ENCODE assay signal across 23 cellular contexts in genomic region chr3:126959144-126959920, GRCh38. TPM values are rescaled to one million over a fixed set of nuclear protein-coding genes. Genes with fewer than 3 reads are reported as not detected.
A peak's percentile ranks its signal among the peaks of the same experiment; 100 is the strongest.
DNase-seq lines count a peak whose midpoint lies in the region; ATAC-seq and TF ChIP-seq lines count a peak whose summit lies in the region.
"Had no signal": no experiment of that assay in that cellular context is flagged by ENCODE, and none has a peak within 500 bp of the region (broad histone marks: within the 10 kb centered on the region; RNA-seq: fewer than 3 reads in every experiment).

No MANE protein-coding gene starts in this region.

- peak overlapping the region; percentile 26 for H3K27ac Mint-ChIP-seq in T-helper 1 cell treated with Interleukin-12 subunit alpha and Interleukin-12 subunit beta and Interleukin-4 antibody, amounts not matched to agents 30 μg/mL and 1 μg/mL, for 36 hours
- no peak overlapping the region for H3K27ac Mint-ChIP-seq in endothelial cell (ENCODE audit: unreplicated experiment)
- no peak overlapping the region for H3K27ac Mint-ChIP-seq in CD8-positive, alpha-beta T cell
- H3K27ac Mint-ChIP-seq: T-cell had no signal

- H3K36me3 ChIP-seq in CD8-positive, alpha-beta T cell (ENCODE audit: insufficient read depth, low read length): no peaks in the 10 kb centered on the region
- H3K36me3 ChIP-seq: neutrophil had no signal

- no peaks in the 10 kb centered on the region for H3K4me1 ChIP-seq in CD8-positive, alpha-beta T cell (ENCODE audit: insufficient read depth, low read length)

- H3K4me1 Mint-ChIP-seq in T-helper 1 cell treated with Interleukin-12 subunit alpha and Interleukin-12 subunit beta and Interleukin-4 antibody, amounts not matched to agents 30 μg/mL and 1 μg/mL, for 36 hours (ENCODE audit: low read depth): peaks cover 2% of the 10 kb centered on the region
- H3K4me1 Mint-ChIP-seq in endothelial cell (ENCODE audit: unreplicated experiment): peaks cover 6% of the 10 kb centered on the region
- no peaks in the 10 kb centered on the region for H3K4me1 Mint-ChIP-seq in CD8-positive, alpha-beta T cell (ENCODE audit: low read depth)
- H3K4me1 Mint-ChIP-seq: T-cell had no signal

- no peaks in the 10 kb centered on the region for H3K36me3 Mint-ChIP-seq in T-helper 1 cell treated with Interleukin-12 subunit alpha and Interleukin-12 subunit beta and Interleukin-4 antibody, amounts not matched to agents 30 μg/mL and 1 μg/mL, for 36 hours (ENCODE audit: low read depth)
- peaks cover 4% of the 10 kb centered on the region for H3K36me3 Mint-ChIP-seq in endothelial cell (ENCODE audit: low read depth, unreplicated experiment)
- peaks cover 18% of the 10 kb centered on the region for H3K36me3 Mint-ChIP-seq in CD8-positive, alpha-beta T cell

- peak overlapping the region in 14 of 21 experiments; percentile 11 to 84 (median 70) for H3K27ac ChIP-seq in skin epidermis
- H3K27ac ChIP-seq in CD8-positive, alpha-beta T cell (ENCODE audit: low read depth, low read length): no peak overlapping the region
- H3K27ac ChIP-seq: neutrophil had no signal

- CTCF ChIA-PET in CD8-positive, alpha-beta T cell (lab: Charles Lee): no interaction called here

- no peaks in the 10 kb centered on the region for H3K27me3 ChIP-seq in CD8-positive, alpha-beta T cell (ENCODE audit: insufficient read depth, low read length)
- H3K27me3 ChIP-seq: dorsolateral prefrontal cortex, gastroesophageal sphincter, MG63, neutrophil had no signal

- POLR2A ChIA-PET in CD8-positive, alpha-beta T cell (lab: Charles Lee): no interaction called here

- no peaks in the 10 kb centered on the region for H3K9me3 ChIP-seq in CD8-positive, alpha-beta T cell (ENCODE audit: low read length)
- H3K9me3 ChIP-seq: gastroesophageal sphincter, MG63, neutrophil had no signal

- no peak overlapping the region for H3K4me3 ChIP-seq in skin epidermis
- H3K4me3 ChIP-seq in CD8-positive, alpha-beta T cell (ENCODE audit: low read depth, low read length): no peak overlapping the region
- H3K4me3 ChIP-seq: gastroesophageal sphincter, MG63 had no signal

- H3K27me3 Mint-ChIP-seq in T-helper 1 cell treated with Interleukin-12 subunit alpha and Interleukin-12 subunit beta and Interleukin-4 antibody, amounts not matched to agents 30 μg/mL and 1 μg/mL, for 36 hours (ENCODE audit: low read depth): no peaks in the 10 kb centered on the region
- peaks cover 12% of the 10 kb centered on the region for H3K27me3 Mint-ChIP-seq in endothelial cell (ENCODE audit: unreplicated experiment)
- H3K27me3 Mint-ChIP-seq in CD8-positive, alpha-beta T cell (ENCODE audit: low read depth): no peaks in the 10 kb centered on the region
- H3K27me3 Mint-ChIP-seq: T-cell had no signal

- ATAC-seq in HG03571 (IDR thresholded peaks at IDR 0.05; ENCODE audit: unreplicated experiment): no peak
- ATAC-seq in CD8-positive, alpha-beta T cell: no peak
- ATAC-seq: gastroesophageal sphincter, left colon, T-cell had no signal

- no peak overlapping the region for H3K4me3 Mint-ChIP-seq in T-helper 1 cell treated with Interleukin-12 subunit alpha and Interleukin-12 subunit beta and Interleukin-4 antibody, amounts not matched to agents 30 μg/mL and 1 μg/mL, for 36 hours
- peak overlapping the region; percentile 22 for H3K4me3 Mint-ChIP-seq in endothelial cell (ENCODE audit: unreplicated experiment)
- H3K4me3 Mint-ChIP-seq in CD8-positive, alpha-beta T cell: no peak overlapping the region
- H3K4me3 Mint-ChIP-seq: T-cell had no signal

- H3K9me3 Mint-ChIP-seq in T-helper 1 cell treated with Interleukin-12 subunit alpha and Interleukin-12 subunit beta and Interleukin-4 antibody, amounts not matched to agents 30 μg/mL and 1 μg/mL, for 36 hours: no peaks in the 10 kb centered on the region
- H3K9me3 Mint-ChIP-seq in endothelial cell (ENCODE audit: unreplicated experiment): no peaks in the 10 kb centered on the region
- no peaks in the 10 kb centered on the region for H3K9me3 Mint-ChIP-seq in CD8-positive, alpha-beta T cell
- H3K9me3 Mint-ChIP-seq: IgD-negative memory B cell, T-cell had no signal

- intact Hi-C loops in CD8-positive, alpha-beta T cell (cut with DNase I, micrococcal nuclease): no loop called here

- DNase-seq in T-helper 1 cell (no peak), NCI-H69 (lab: John Stamatoyannopoulos, UW) (peak; percentile 15), endothelial cell (ENCODE audit: low spot score) (no peak)
- no peak for DNase-seq in CD8-positive, alpha-beta T cell
- no peak for DNase-seq in activated CD4-positive, alpha-beta T cell treated with anti-CD3 and anti-CD28 coated beads for 4 hours
- DNase-seq: 8988T; activated CD4-positive, alpha-beta T cell treated with anti-CD3 and anti-CD28 coated beads, Interleukin-2, amount 50 U/mL, for 4 hours; activated CD8-positive, alpha-beta memory T cell treated with anti-CD3 and anti-CD28 coated beads, Interleukin-2, amount 50 U/mL, for 48 hours; activated gamma-delta T cell treated with Interleukin-2 at 50 U/mL for 16 hours; left colon; NCI-H1417 treated with DMSO at 0.1 percent for 48 hours; NCI-H526; SIG-M5; stimulated activated CD4-positive, alpha-beta T cell treated with anti-CD3 and anti-CD28 coated beads, Interleukin-4, amount 100 ng/mL, for 4 hours; T-cell had no signal

- no peak for TF ChIP-seq CTCF in endothelial cell (IDR thresholded peaks at IDR 0.05; ENCODE audit: unreplicated experiment)
- TF ChIP-seq CTCF in CD8-positive, alpha-beta T cell (IDR thresholded peaks at IDR 0.05): no peak

RNA-seq across cellular contexts. Expression of gene PLXNA1, which starts 23.6 kb away (rescaled TPM):
- 31.8 TPM for total RNA-seq in endothelial cell (ENCODE audit: unreplicated experiment)
- total RNA-seq in CD8-positive, alpha-beta T cell: 1 to 10 TPM; 7.3 to 8.4 TPM
